ENCODE assay signal across 23 cellular contexts in genomic region chr4:64682946-64683345, GRCh38.
"Had no signal": no experiment of that assay in that cellular context is flagged by ENCODE, and none has a peak within 500 bp of the region (broad histone marks: within the 10 kb centered on the region; RNA-seq: fewer than 3 reads in every experiment).

No MANE protein-coding gene starts in this region.

- H3K27me3 ChIP-seq: ovary, stomach, testis, thyroid gland, transverse colon, upper lobe of left lung, vagina had no signal

- H3K4me1 ChIP-seq: left ventricle myocardium inferior, stomach, testis, thyroid gland, transverse colon, upper lobe of left lung, vagina had no signal

- H3K9me3 ChIP-seq: ovary, testis, thyroid gland, transverse colon, vagina had no signal

- H3K27ac ChIP-seq: left ventricle myocardium inferior, ovary, skin epidermis, stomach, testis, thyroid gland, transverse colon, upper lobe of left lung, vagina had no signal

- ATAC-seq: natural killer cell; right cardiac atrium; sciatic nerve; stimulated activated naive B cell treated with anti-CD40 and anti-IgM and Interleukin-4, amounts not matched to agents 10 μg/mL and 1 μg/mL and 100 μg/mL, for 72 hours; stimulated activated naive CD8-positive, alpha-beta T cell treated with anti-CD3 and anti-CD28 coated beads, Interleukin-15, Interleukin-2, amounts not matched to agents 100 U/mL and 50 U/mL, for 24 hours had no signal

- H3K4me3 ChIP-seq: left ventricle myocardium inferior, lung, ovary, skin epidermis, stomach, testis, thyroid gland, transverse colon, upper lobe of left lung, vagina had no signal

- H3K36me3 ChIP-seq: left ventricle myocardium inferior, ovary, stomach, thyroid gland, transverse colon, upper lobe of left lung, vagina had no signal

- DNase-seq: islet precursor cell; left ventricle myocardium inferior; mesendoderm; naive B cell; natural killer cell; ovary; retina; right cardiac atrium; stimulated activated CD4-positive, alpha-beta T cell treated with anti-CD3 and anti-CD28 coated beads, Interleukin-12 subunit alpha, Interleukin-12 subunit beta, amount 100 ng/mL, for 4 hours; stimulated activated CD4-positive, alpha-beta T cell treated with anti-CD3 and anti-CD28 coated beads, Interleukin-15, amount 100 ng/mL, for 24 hours; stimulated activated CD4-positive, alpha-beta T cell treated with anti-CD3 and anti-CD28 coated beads, Interleukin-2, amount 100 ng/mL, for 24 hours; stimulated activated CD4-positive, alpha-beta T cell treated with anti-CD3 and anti-CD28 coated beads, Interleukin-4, amount 100 ng/mL, for 1 hour; stimulated activated naive B cell treated with anti-CD40 and anti-IgM and Interleukin-4, amounts not matched to agents 10 μg/mL and 1 μg/mL and 100 μg/mL, for 72 hours; stimulated activated naive CD8-positive, alpha-beta T cell treated with anti-CD3 and anti-CD28 coated beads, Interleukin-15, Interleukin-2, amounts not matched to agents 100 U/mL and 50 U/mL, for 24 hours; stomach; testis; thyroid gland; transverse colon; upper lobe of left lung had no signal
